Comparison of ENCODE assay signal across 14 cellular contexts in genomic region chr5:9392625-9393024, GRCh38.
DNase-seq lines count a peak whose midpoint lies in the region; ATAC-seq and TF ChIP-seq lines count a peak whose summit lies in the region.
"Had no signal": no experiment of that assay in that cellular context is flagged by ENCODE, and none has a peak within 500 bp of the region (broad histone marks: within the 10 kb centered on the region; RNA-seq: fewer than 3 reads in every experiment).

No MANE protein-coding gene starts in this region.

- H2BK5ac ChIP-seq in IMR-90 (ENCODE audit: low read depth, low read length, poor library complexity, severe bottlenecking), result no peak overlapping the region

- H3K4me3 ChIP-seq in IMR-90 (ENCODE audit: insufficient read depth, low read depth, low read length), result no peak overlapping the region
- no peak overlapping the region for H3K4me3 ChIP-seq in heart left ventricle
- no peak overlapping the region for H3K4me3 ChIP-seq in right atrium auricular region
- no peak overlapping the region for H3K4me3 ChIP-seq in thoracic aorta
- H3K4me3 ChIP-seq: BLaER1 treated with 17β-estradiol and CSF1 and Interleukin-3, amounts not matched to agents 10 nM and 100 nM had no signal

- H4K5ac ChIP-seq in IMR-90 (ENCODE audit: low read depth, low read length), result no peak overlapping the region

- H3K18ac ChIP-seq in IMR-90 (ENCODE audit: low read depth, low read length), result no peak overlapping the region

- no peak overlapping the region for H3K27ac ChIP-seq in IMR-90 (ENCODE audit: insufficient read depth, low read length)
- peak overlapping the region; percentile 53 to 88 (median 74) for H3K27ac ChIP-seq in heart left ventricle
- H3K27ac ChIP-seq in right atrium auricular region, result peak overlapping the region; percentile 18 to 80
- no peak overlapping the region for H3K27ac ChIP-seq in thoracic aorta
- H3K27ac ChIP-seq: BLaER1 treated with 17β-estradiol and CSF1 and Interleukin-3, amounts not matched to agents 10 nM and 100 nM; HL-60 had no signal

- no peaks in the 10 kb centered on the region for H3K27me3 ChIP-seq in IMR-90 (ENCODE audit: control insufficient read depth, insufficient read depth, low read length)
- H3K27me3 ChIP-seq in heart left ventricle, result no peaks in the 10 kb centered on the region
- H3K27me3 ChIP-seq in right atrium auricular region, result no peaks in the 10 kb centered on the region
- H3K27me3 ChIP-seq in thoracic aorta (replicated peaks; ENCODE audit: insufficient read depth), result no peaks in the 10 kb centered on the region
- H3K27me3 ChIP-seq: BLaER1 treated with 17β-estradiol and CSF1 and Interleukin-3, amounts not matched to agents 10 nM and 100 nM had no signal

- ATAC-seq in IMR-90 (ENCODE audit: low read depth) (no peak), heart left ventricle (peak; percentile 89 to 94 (median 92)), thoracic aorta (ENCODE audit: insufficient number of reproducible peaks, low FRiP score, low read depth) (peak; percentile 71), HG03139 (IDR thresholded peaks at IDR 0.05; ENCODE audit: unreplicated experiment) (no peak)
- ATAC-seq: HCT116 had no signal

- no peak overlapping the region for H4K91ac ChIP-seq in IMR-90 (ENCODE audit: insufficient read depth, low read depth, low read length)

- TF ChIP-seq POLR2A in IMR-90 (IDR thresholded peaks at IDR 0.05; ENCODE audit: low read depth, low read length) (no peak), heart left ventricle (IDR thresholded peaks at IDR 0.05) (no peak)

- CTCF ChIA-PET in IMR-90 (lab: Yijun Ruan, JAX), result no interaction called here

- H2BK15ac ChIP-seq in IMR-90 (ENCODE audit: low read depth, low read length), result no peak overlapping the region

- no peak overlapping the region for H3K4ac ChIP-seq in IMR-90 (ENCODE audit: low read depth, low read length)

- no peak overlapping the region for H3K23ac ChIP-seq in IMR-90 (ENCODE audit: low read depth, low read length)

- H3K56ac ChIP-seq in IMR-90 (ENCODE audit: extremely low read depth, insufficient read depth, low read length), result no peak overlapping the region

- intact Hi-C loops in IMR-90 (cut with micrococcal nuclease) (no loop called here), heart left ventricle (cut with DNase I) (loop anchor here in 2 of 10 donors (10.0 kb wide), 2 partner anchors 102 to 142 kb away; no protein-coding TSS in a partner anchor)

- H3K79me1 ChIP-seq in IMR-90 (ENCODE audit: low read depth in 1 of 2, low read length in 2 of 2), result peaks cover 11 to 63% of the 10 kb centered on the region in 2 experiments

- in situ Hi-C loops in IMR-90 (cut with MboI; ENCODE audit: low sequenced_read_pairs), result no loop called here

- WGBS in IMR-90 (ENCODE audit: extremely low coverage in 2 of 2, insufficient read length in 1 of 2), 2 experiments, result no CpG with 5 or more reads among the region's 1 CpG
- WGBS in heart left ventricle, 4 donors, result 37 to 71% (median 47%) methylated on average over 1 of the region's 1 CpG

- H4K8ac ChIP-seq in IMR-90 (ENCODE audit: low read depth in 2 of 2, low read length in 2 of 2), result no peak overlapping the region

- H3K14ac ChIP-seq in IMR-90 (replicated peaks; ENCODE audit: low read depth, low read length), result no peak overlapping the region

- H3K9ac ChIP-seq in IMR-90 (ENCODE audit: low read depth, low read length), result no peak overlapping the region
- H3K9ac ChIP-seq: BLaER1 treated with 17β-estradiol and CSF1 and Interleukin-3, amounts not matched to agents 10 nM and 100 nM had no signal

- H3K9me3 ChIP-seq in IMR-90 (ENCODE audit: control insufficient read depth, insufficient read depth, low read length), result no peaks in the 10 kb centered on the region
- no peaks in the 10 kb centered on the region for H3K9me3 ChIP-seq in heart left ventricle
- no peaks in the 10 kb centered on the region for H3K9me3 ChIP-seq in right atrium auricular region
- no peaks in the 10 kb centered on the region for H3K9me3 ChIP-seq in thoracic aorta
- H3K9me3 ChIP-seq: BLaER1 treated with 17β-estradiol and CSF1 and Interleukin-3, amounts not matched to agents 10 nM and 100 nM had no signal

- no peak overlapping the region for H2BK20ac ChIP-seq in IMR-90 (ENCODE audit: low read depth, low read length)

- no peak overlapping the region for H3K4me2 ChIP-seq in IMR-90 (ENCODE audit: low read depth, low read length)
- H3K4me2 ChIP-seq: BLaER1 treated with 17β-estradiol and CSF1 and Interleukin-3, amounts not matched to agents 10 nM and 100 nM had no signal

- H3K4me1 ChIP-seq in IMR-90 (ENCODE audit: control insufficient read depth, insufficient read depth, low read length), result peaks cover 6% of the 10 kb centered on the region
- peaks cover 0 to 46% (median 8%) of the 10 kb centered on the region in 12 donors for H3K4me1 ChIP-seq in heart left ventricle
- H3K4me1 ChIP-seq in right atrium auricular region, result no peaks in the 10 kb centered on the region
- H3K4me1 ChIP-seq in thoracic aorta (ENCODE audit: control insufficient read depth in 1 of 2, low read depth in 2 of 2), result peaks cover 0 to 8% of the 10 kb centered on the region in 2 donors
- H3K4me1 ChIP-seq: BLaER1 treated with 17β-estradiol and CSF1 and Interleukin-3, amounts not matched to agents 10 nM and 100 nM had no signal

- TF ChIP-seq CTCF in IMR-90 (conservative IDR thresholded peaks at IDR 0.05; ENCODE audit: low read depth, low read length) (no peak), heart left ventricle (IDR thresholded peaks at IDR 0.05) (no peak), right atrium auricular region (IDR thresholded peaks at IDR 0.05) (no peak), thoracic aorta (IDR thresholded peaks at IDR 0.05) (no peak)

- dilution Hi-C loops in IMR-90 (cut with HindIII; ENCODE audit: low sequenced_read_pairs, unreplicated experiment), result no loop called here

- no peak for TF ChIP-seq RAD21 in IMR-90 (IDR thresholded peaks at IDR 0.05; ENCODE audit: low read length)

- peak; percentile 28 for DNase-seq in IMR-90
- DNase-seq in heart left ventricle, result no peak
- DNase-seq in right atrium auricular region (ENCODE audit: low spot score), result no peak
- DNase-seq in thoracic aorta (ENCODE audit: low spot score), result no peak
- DNase-seq in mesenteric fat pad (ENCODE audit: low spot score), result no peak
- no peak for DNase-seq in effector CD8-positive, alpha-beta T cell (lab: John Stamatoyannopoulos, UW)
- DNase-seq: ACHN; CD4-positive, CD25-positive, alpha-beta regulatory T cell; DMS53; GF-D8 had no signal

- H2AK5ac ChIP-seq in IMR-90 (ENCODE audit: low read depth, low read length), result no peak overlapping the region

- BruUV-seq in IMR-90 (replicated peaks; lab: Mats Ljungman, UMichigan), result no TSS peak

- no peak overlapping the region for H2AK9ac ChIP-seq in IMR-90 (replicated peaks; ENCODE audit: low read depth, low read length, poor library complexity)

- H4K20me1 ChIP-seq in IMR-90 (ENCODE audit: insufficient read depth, low read length), result peaks cover 9% of the 10 kb centered on the region; the same call in 1 of the 2 replicates
- H4K20me1 ChIP-seq: BLaER1 treated with 17β-estradiol and CSF1 and Interleukin-3, amounts not matched to agents 10 nM and 100 nM had no signal

- POLR2A ChIA-PET in IMR-90 (lab: Charles Lee; ENCODE audit: unreplicated experiment), result no interaction called here

- H2AFZ ChIP-seq in IMR-90 (replicated peaks; ENCODE audit: low read length, poor library complexity), result no peak overlapping the region

- H2BK120ac ChIP-seq in IMR-90 (ENCODE audit: low read depth, low read length), result no peak overlapping the region

- H3K36me3 ChIP-seq in IMR-90 (ENCODE audit: control insufficient read depth, insufficient read depth, low read length) (no peaks in the 10 kb centered on the region), heart left ventricle (no peaks in the 10 kb centered on the region), right atrium auricular region (no peaks in the 10 kb centered on the region), thoracic aorta (no peaks in the 10 kb centered on the region)
- H3K36me3 ChIP-seq: BLaER1 treated with 17β-estradiol and CSF1 and Interleukin-3, amounts not matched to agents 10 nM and 100 nM had no signal

- H3K9me1 ChIP-seq in IMR-90 (ENCODE audit: insufficient read depth, low read length), result peaks cover 13% of the 10 kb centered on the region

TF ChIP-seq in IMR-90, 13 proteins besides CTCF, POLR2A, EP300 and RAD21:
- no peak for TF ChIP-seq RCOR1 (IDR thresholded peaks at IDR 0.05; ENCODE audit: insufficient replicate concordance, low read length)
- TF ChIP-seq NFE2L2 (IDR thresholded peaks at IDR 0.05; ENCODE audit: low read depth, low read length), result no peak
- no peak for TF ChIP-seq FOS (IDR thresholded peaks at IDR 0.05; ENCODE audit: low read depth, low read length)
- no peak for TF ChIP-seq BHLHE40 (IDR thresholded peaks at IDR 0.05; ENCODE audit: low read depth, low read length)
- TF ChIP-seq, protein P1, sequence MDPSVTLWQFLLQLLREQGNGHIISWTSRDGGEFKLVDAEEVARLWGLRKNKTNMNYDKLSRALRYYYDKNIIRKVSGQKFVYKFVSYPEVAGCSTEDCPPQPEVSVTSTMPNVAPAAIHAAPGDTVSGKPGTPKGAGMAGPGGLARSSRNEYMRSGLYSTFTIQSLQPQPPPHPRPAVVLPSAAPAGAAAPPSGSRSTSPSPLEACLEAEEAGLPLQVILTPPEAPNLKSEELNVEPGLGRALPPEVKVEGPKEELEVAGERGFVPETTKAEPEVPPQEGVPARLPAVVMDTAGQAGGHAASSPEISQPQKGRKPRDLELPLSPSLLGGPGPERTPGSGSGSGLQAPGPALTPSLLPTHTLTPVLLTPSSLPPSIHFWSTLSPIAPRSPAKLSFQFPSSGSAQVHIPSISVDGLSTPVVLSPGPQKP (IDR thresholded peaks at IDR 0.05; ENCODE audit: borderline replicate concordance, low read depth, low read length), result no peak
- TF ChIP-seq CEBPB (IDR thresholded peaks at IDR 0.05; ENCODE audit: low read depth, low read length), result no peak
- no peak for TF ChIP-seq SMC3 (IDR thresholded peaks at IDR 0.05; ENCODE audit: low read depth, low read length)
- TF ChIP-seq MAZ (IDR thresholded peaks at IDR 0.05; ENCODE audit: borderline replicate concordance, low read depth, low read length), result no peak
- no peak for TF ChIP-seq MAFK (IDR thresholded peaks at IDR 0.05; ENCODE audit: low read depth, low read length)
- no peak for TF ChIP-seq MXI1 (IDR thresholded peaks at IDR 0.05; ENCODE audit: borderline replicate concordance, low read depth, low read length)
- no peak for TF ChIP-seq RFX5 (IDR thresholded peaks at IDR 0.05; ENCODE audit: low read depth, low read length)

Comparison
In these comparisons a context has a peak if more than half of its experiments do, and no peak if none do; other contexts are left out.
1. ATAC-seq: peak in heart left ventricle (4 of 4) and thoracic aorta (single experiment); none in IMR-90 (single experiment) and HG03139 (single experiment).
2. H3K27ac ChIP-seq: peak in heart left ventricle (12 of 12) and right atrium auricular region (2 of 2); none in IMR-90 (single experiment) and thoracic aorta (0 of 2).